11 cellular contexts compared by ENCODE assay signal in genomic region chr12:21523148-21523547, GRCh38. TPM values are rescaled to one million over a fixed set of nuclear protein-coding genes. Genes with fewer than 3 reads are reported as not detected.
"Had no signal": no experiment of that assay in that cellular context is flagged by ENCODE, and none has a peak within 500 bp of the region (broad histone marks: within the 10 kb centered on the region; RNA-seq: fewer than 3 reads in every experiment).

No MANE protein-coding gene starts in this region.

- ATAC-seq: GM23338, HCT116 had no signal

- H3K9me3 Mint-ChIP-seq: HFFc6 had no signal

- DNase-seq: GM23248, GOT3, H7, H9, HCEC 1CT, HFFc6 had no signal

- H3K4me3 Mint-ChIP-seq: GM23338, H9, HFFc6 had no signal

- H3K4me3 ChIP-seq: GM23248, GM23338, HAP-1 had no signal

- FAIRE-seq: H1, H54 had no signal

- H3K27ac Mint-ChIP-seq: GM23338, H9, HFFc6 had no signal

- H3K27ac ChIP-seq: GM23248 had no signal

- H2AFZ ChIP-seq: GM23248, GM23338 had no signal

- H3K4me2 ChIP-seq: GM23338 had no signal

- H3K9ac ChIP-seq: GM23248 had no signal

RNA-seq across cellular contexts. Expression of gene SPX, which starts 2.9 kb away (rescaled TPM):
- total RNA-seq: H7, HFFc6 had no signal
